18 cellular contexts compared by ENCODE assay signal in genomic region chr14:32510815-32511214, GRCh38.
DNase-seq lines count a peak whose midpoint lies in the region; ATAC-seq and TF ChIP-seq lines count a peak whose summit lies in the region.
"Had no signal": no experiment of that assay in that cellular context is flagged by ENCODE, and none has a peak within 500 bp of the region (broad histone marks: within the 10 kb centered on the region; RNA-seq: fewer than 3 reads in every experiment).

No MANE protein-coding gene starts in this region.

- no peaks in the 10 kb centered on the region for H3K79me2 ChIP-seq in smooth muscle cell (ENCODE audit: low read depth)

- H3K4me3 ChIP-seq in SJSA1 (no peak overlapping the region), smooth muscle cell (no peak overlapping the region)
- H3K4me3 ChIP-seq: body of pancreas had no signal

- H3K4me1 Mint-ChIP-seq in activated naive CD8-positive, alpha-beta T cell treated with anti-CD3 and anti-CD28 coated beads, Interleukin-2, amount 50 U/mL, for 24 hours: no peaks in the 10 kb centered on the region

- H3K9me3 Mint-ChIP-seq in activated naive CD8-positive, alpha-beta T cell treated with anti-CD3 and anti-CD28 coated beads, Interleukin-2, amount 50 U/mL, for 24 hours: no peaks in the 10 kb centered on the region
- H3K9me3 Mint-ChIP-seq: endodermal cell had no signal

- no peaks in the 10 kb centered on the region for H3K9me3 ChIP-seq in SJSA1 (replicated peaks)
- H3K9me3 ChIP-seq in smooth muscle cell (replicated peaks; ENCODE audit: low read depth): no peaks in the 10 kb centered on the region
- H3K9me3 ChIP-seq: body of pancreas had no signal

- H3K27ac Mint-ChIP-seq in activated naive CD8-positive, alpha-beta T cell treated with anti-CD3 and anti-CD28 coated beads, Interleukin-2, amount 50 U/mL, for 24 hours: no peak overlapping the region
- H3K27ac Mint-ChIP-seq: endodermal cell had no signal

- H2AFZ ChIP-seq in smooth muscle cell (ENCODE audit: low read depth): peak overlapping the region; percentile 64

- peak overlapping the region; percentile 2 for H3K9ac ChIP-seq in smooth muscle cell (ENCODE audit: low read depth)

- H3K27me3 ChIP-seq in SJSA1 (replicated peaks) (no peaks in the 10 kb centered on the region), layer of hippocampus (ENCODE audit: control insufficient read depth, insufficient read depth, low read length) (no peaks in the 10 kb centered on the region), smooth muscle cell (ENCODE audit: low read depth) (no peaks in the 10 kb centered on the region)
- H3K27me3 ChIP-seq: body of pancreas had no signal

- peaks cover 13% of the 10 kb centered on the region for H3F3A ChIP-seq in smooth muscle cell (ENCODE audit: low read depth)

- DNase-seq in SJSA1 (ENCODE audit: low read depth in 1 of 2, low spot score in 2 of 2) (no peak), caudate nucleus (lab: John Stamatoyannopoulos, UW) (no peak), smooth muscle cell (lab: John Stamatoyannopoulos, UW; ENCODE audit: unreplicated experiment) (no peak), SIG-M5 (lab: John Stamatoyannopoulos, UW) (no peak), Kasumi-1 (lab: John Stamatoyannopoulos, UW) (no peak), anterior cingulate cortex (lab: John Stamatoyannopoulos, UW) (no peak)
- DNase-seq in activated naive CD8-positive, alpha-beta T cell treated with anti-CD3 and anti-CD28 coated beads, Interleukin-2, amount 50 U/mL, for 24 hours: no peak
- DNase-seq: activated CD4-positive, alpha-beta T cell treated with anti-CD3 and anti-CD28 coated beads for 4 hours; activated CD8-positive, alpha-beta memory T cell treated with anti-CD3 and anti-CD28 coated beads, Interleukin-2, amount 50 U/mL, for 48 hours; body of pancreas; endodermal cell; NCI-H146; NCI-H446 treated with DMSO at 0.1 percent for 48 hours; SHP77 treated with DMSO at 0.1 percent for 48 hours; stimulated activated CD4-positive, alpha-beta T cell treated with anti-CD3 and anti-CD28 coated beads, Interleukin-4, amount 100 ng/mL, for 4 hours; T1000; trophoblast cell had no signal

- no peaks in the 10 kb centered on the region for H3K36me3 ChIP-seq in SJSA1
- H3K36me3 ChIP-seq in smooth muscle cell (ENCODE audit: low read depth): no peaks in the 10 kb centered on the region

- H3K4me3 Mint-ChIP-seq in activated naive CD8-positive, alpha-beta T cell treated with anti-CD3 and anti-CD28 coated beads, Interleukin-2, amount 50 U/mL, for 24 hours: no peak overlapping the region
- H3K4me3 Mint-ChIP-seq: endodermal cell had no signal

- H3K27me3 Mint-ChIP-seq in activated naive CD8-positive, alpha-beta T cell treated with anti-CD3 and anti-CD28 coated beads, Interleukin-2, amount 50 U/mL, for 24 hours: no peaks in the 10 kb centered on the region

- H3K27ac ChIP-seq in SJSA1 (peak overlapping the region; percentile 47), caudate nucleus (ENCODE audit: low read depth, low read length) (peak overlapping the region; percentile 95), layer of hippocampus (ENCODE audit: low read depth, low read length) (peak overlapping the region; percentile 91), smooth muscle cell (ENCODE audit: low read depth) (peak overlapping the region; percentile 61)

- 36% methylated on average over 3 of the region's 3 CpGs for WGBS in smooth muscle cell (ENCODE audit: low lambda C conversion rate)

- H3K4me1 ChIP-seq in SJSA1 (replicated peaks) (peaks cover 54% of the 10 kb centered on the region), smooth muscle cell (ENCODE audit: low read depth) (peaks cover 5% of the 10 kb centered on the region)
- H3K4me1 ChIP-seq: body of pancreas had no signal

- H3K4me2 ChIP-seq in smooth muscle cell: peak overlapping the region; percentile 28

- TF ChIP-seq CTCF in smooth muscle cell (IDR thresholded peaks at IDR 0.05; ENCODE audit: borderline replicate concordance, insufficient read depth, poor library complexity, severe bottlenecking): no peak

- ATAC-seq in activated naive CD8-positive, alpha-beta T cell treated with anti-CD3 and anti-CD28 coated beads, Interleukin-2, amount 50 U/mL, for 24 hours: no peak
- ATAC-seq: body of pancreas had no signal

- H4K20me1 ChIP-seq in smooth muscle cell (ENCODE audit: low read depth): no peaks in the 10 kb centered on the region

- no peaks in the 10 kb centered on the region for H3K36me3 Mint-ChIP-seq in activated naive CD8-positive, alpha-beta T cell treated with anti-CD3 and anti-CD28 coated beads, Interleukin-2, amount 50 U/mL, for 24 hours (ENCODE audit: low read depth)
